10 cellular contexts compared by ENCODE assay signal in the genomic region with DNA sequence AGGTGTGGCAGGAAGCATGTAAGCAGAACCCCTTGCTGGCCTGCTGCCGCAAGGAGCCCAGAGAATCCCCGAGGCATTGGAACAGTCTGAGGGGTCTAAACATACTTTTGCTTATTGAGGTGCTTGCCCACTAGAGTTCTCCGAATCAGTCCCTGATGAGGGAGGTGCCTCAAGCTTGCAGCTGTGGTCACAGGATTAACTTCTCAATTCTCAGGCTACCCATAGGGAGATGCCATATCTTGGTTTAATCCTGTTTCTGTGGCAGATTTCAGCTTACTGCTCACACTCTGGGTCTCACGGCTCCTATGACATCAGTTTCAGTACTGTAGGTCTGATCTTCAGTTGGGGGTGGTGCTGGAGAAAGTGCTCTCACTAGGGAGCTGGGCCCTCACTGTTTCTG. TPM values are rescaled to one million over a fixed set of nuclear protein-coding genes. Genes with fewer than 3 reads are reported as not detected.
A peak's percentile ranks its signal among the peaks of the same experiment; 100 is the strongest.
DNase-seq lines count a peak whose midpoint lies in the region; ATAC-seq and TF ChIP-seq lines count a peak whose summit lies in the region.
"Had no signal": no experiment of that assay in that cellular context is flagged by ENCODE, and none has a peak within 500 bp of the region (broad histone marks: within the 10 kb centered on the region; RNA-seq: fewer than 3 reads in every experiment).

No MANE protein-coding gene starts in this region.

- intact Hi-C loops in naive thymus-derived CD4-positive, alpha-beta T cell (cut with micrococcal nuclease): no loop called here

- H3K4me1 ChIP-seq in naive thymus-derived CD4-positive, alpha-beta T cell (ENCODE audit: control insufficient read depth in 2 of 2, insufficient read depth in 2 of 2, low read length in 2 of 2): peaks cover 0 to 6% of the 10 kb centered on the region in 2 donors

- H3K27ac ChIP-seq in naive thymus-derived CD4-positive, alpha-beta T cell (ENCODE audit: low read depth, low read length): no peak overlapping the region

- peak overlapping the region in 2 of 4 donors; percentile 61 to 82 for H3K4me3 Mint-ChIP-seq in IgD-negative memory B cell
- H3K4me3 Mint-ChIP-seq in naive thymus-derived CD4-positive, alpha-beta T cell: no peak overlapping the region

- H3K27me3 Mint-ChIP-seq in IgD-negative memory B cell: no peaks in the 10 kb centered on the region
- peaks cover 0 to 17% (median 0%) of the 10 kb centered on the region in 5 donors for H3K27me3 Mint-ChIP-seq in naive thymus-derived CD4-positive, alpha-beta T cell

- H3K4me3 ChIP-seq in naive thymus-derived CD4-positive, alpha-beta T cell (ENCODE audit: low read length): no peak overlapping the region
- H3K4me3 ChIP-seq in foreskin fibroblast (ENCODE audit: low read depth in 1 of 2, low read length in 2 of 2): no peak overlapping the region

- CTCF ChIA-PET in naive thymus-derived CD4-positive, alpha-beta T cell (lab: Charles Lee): interaction anchor here (8.5 kb wide), 1 partner anchor 100 kb away, joined by 147 read pairs; no protein-coding TSS in a partner anchor

- peak; percentile 37 for ATAC-seq in GM18867 (IDR thresholded peaks at IDR 0.05; ENCODE audit: unreplicated experiment)
- ATAC-seq in GM21723 (IDR thresholded peaks at IDR 0.05; ENCODE audit: unreplicated experiment): peak; percentile 41
- ATAC-seq in naive thymus-derived CD4-positive, alpha-beta T cell: peak; percentile 54
- no peak for ATAC-seq in HG02763 (IDR thresholded peaks at IDR 0.05; ENCODE audit: unreplicated experiment)

- POLR2A ChIA-PET in naive thymus-derived CD4-positive, alpha-beta T cell (lab: Charles Lee): no interaction called here

- no peaks in the 10 kb centered on the region for H3K36me3 Mint-ChIP-seq in IgD-negative memory B cell
- H3K36me3 Mint-ChIP-seq in naive thymus-derived CD4-positive, alpha-beta T cell: no peaks in the 10 kb centered on the region

- DNase-seq in naive thymus-derived CD4-positive, alpha-beta T cell: no peak
- DNase-seq in EL (no peak), foreskin fibroblast (no peak)
- no peak for DNase-seq in stimulated activated CD4-positive, alpha-beta T cell treated with anti-CD3 and anti-CD28 coated beads, Interleukin-4, amount 100 ng/mL, for 24 hours
- DNase-seq: DMS53, SHP77 treated with DMSO at 0.1 percent for 48 hours had no signal

- peaks cover 0 to 5% of the 10 kb centered on the region in 2 donors for H3K27me3 ChIP-seq in naive thymus-derived CD4-positive, alpha-beta T cell (ENCODE audit: control insufficient read depth in 2 of 2, insufficient read depth in 2 of 2, low read length in 2 of 2)

- TF ChIP-seq CTCF in foreskin fibroblast (IDR thresholded peaks at IDR 0.05; ENCODE audit: low read depth, low read length): no peak

- peaks cover 25 to 46% (median 36%) of the 10 kb centered on the region in 3 donors for H3K4me1 Mint-ChIP-seq in IgD-negative memory B cell
- peaks cover 5 to 26% (median 18%) of the 10 kb centered on the region in 7 donors for H3K4me1 Mint-ChIP-seq in naive thymus-derived CD4-positive, alpha-beta T cell

- H3K27ac Mint-ChIP-seq in IgD-negative memory B cell: peak overlapping the region in 2 of 3 donors; percentile 9 to 41
- H3K27ac Mint-ChIP-seq in naive thymus-derived CD4-positive, alpha-beta T cell: no peak overlapping the region

- no peaks in the 10 kb centered on the region for H3K9me3 ChIP-seq in naive thymus-derived CD4-positive, alpha-beta T cell (ENCODE audit: control insufficient read depth in 2 of 3, low read length in 3 of 3)

- H3K9me3 Mint-ChIP-seq in IgD-negative memory B cell: no peaks in the 10 kb centered on the region
- H3K9me3 Mint-ChIP-seq in naive thymus-derived CD4-positive, alpha-beta T cell: no peaks in the 10 kb centered on the region

- no peaks in the 10 kb centered on the region for H3K36me3 ChIP-seq in naive thymus-derived CD4-positive, alpha-beta T cell (ENCODE audit: control insufficient read depth in 2 of 3, insufficient read depth in 3 of 3, low read length in 3 of 3)

RNA-seq across cellular contexts. Expression of a gene that starts 39.9 kb away (rescaled TPM):
- 39.7 TPM for polyA plus RNA-seq in IgD-negative memory B cell
- total RNA-seq in naive thymus-derived CD4-positive, alpha-beta T cell: 10 to 100 TPM; 23.6 to 36.7 (median 30.4) TPM
- polyA plus RNA-seq in naive thymus-derived CD4-positive, alpha-beta T cell: 10 to 100 TPM in 1 of 2 donors, 1 to 10 TPM in 1; 8.5 to 13.7 TPM

Comparison
In these comparisons a context has a peak if more than half of its experiments do, and no peak if none do; other contexts are left out.
1. H3K27ac Mint-ChIP-seq: peak in IgD-negative memory B cell (2 of 3); none in naive thymus-derived CD4-positive, alpha-beta T cell (0 of 9).